In genomic region chrX:72011734-72012133, GRCh38 we compare ENCODE assay signal across 11 cellular contexts.
"Had no signal": no experiment of that assay in that cellular context is flagged by ENCODE, and none has a peak within 500 bp of the region (broad histone marks: within the 10 kb centered on the region; RNA-seq: fewer than 3 reads in every experiment).

No MANE protein-coding gene starts in this region.

- H3K9me3 ChIP-seq: HAP-1 had no signal

- H3K4me2 ChIP-seq: GM23338 had no signal

- ATAC-seq: GM23338, HCT116 had no signal

- DNase-seq: GM23248, GOT3, H7, H9, HCEC 1CT, HFFc6 had no signal

- H3K27ac Mint-ChIP-seq: GM23338, H9, HFFc6 had no signal

- FAIRE-seq: H1, H54 had no signal

- H3K36me3 ChIP-seq: HAP-1 had no signal

- H3K27ac ChIP-seq: GM23248 had no signal

- H3K4me1 Mint-ChIP-seq: H9 had no signal

- H3K4me1 ChIP-seq: HAP-1 had no signal

- H3K4me3 Mint-ChIP-seq: GM23338, H9, HFFc6 had no signal

- H3K9ac ChIP-seq: GM23248 had no signal

- H3K4me3 ChIP-seq: GM23248, GM23338, HAP-1 had no signal

- H3K9me3 Mint-ChIP-seq: GM23338, HFFc6 had no signal

- H2AFZ ChIP-seq: GM23248, GM23338 had no signal
